ENCODE assay signal across 28 cellular contexts in the genomic region with DNA sequence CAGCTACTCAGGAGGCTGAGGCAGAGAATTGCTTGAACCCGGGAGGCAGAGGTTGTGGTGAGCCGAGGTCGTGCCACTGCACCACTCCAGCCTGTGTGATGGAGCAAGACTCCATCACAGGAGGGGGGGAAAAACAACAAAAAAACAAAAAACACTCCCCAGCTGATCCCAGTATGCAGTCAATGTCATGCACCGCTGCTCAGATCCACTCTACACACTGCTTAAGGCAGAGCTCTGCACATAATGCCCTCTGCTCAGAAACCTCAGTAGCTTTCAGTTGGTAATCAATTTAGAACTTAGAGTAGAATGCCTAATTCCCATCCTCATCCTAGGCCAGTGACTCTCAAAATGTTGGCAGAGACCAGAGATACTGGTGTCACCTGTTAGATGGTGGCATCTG. TPM values are rescaled to one million over a fixed set of nuclear protein-coding genes. Genes with fewer than 3 reads are reported as not detected.
A peak's percentile ranks its signal among the peaks of the same experiment; 100 is the strongest.
DNase-seq lines count a peak whose midpoint lies in the region; ATAC-seq, FAIRE-seq and TF ChIP-seq lines count a peak whose summit lies in the region.
"Had no signal": no experiment of that assay in that cellular context is flagged by ENCODE, and none has a peak within 500 bp of the region (broad histone marks: within the 10 kb centered on the region; RNA-seq: fewer than 3 reads in every experiment).

No MANE protein-coding gene starts in this region.

- H3K27ac ChIP-seq in K562 (ENCODE audit: extremely low read depth, low read depth, low read length) (no peak overlapping the region), pancreas (no peak overlapping the region)
- H3K27ac ChIP-seq: colonic mucosa, foreskin keratinocyte, lower lobe of right lung, RWPE1, transverse colon had no signal

- DNase-seq in T-helper 2 cell treated with Interferon-gamma antibody and Interleukin-4, amounts not matched to agents 5 μg/mL and 100 μg/mL, for 36 hours (ENCODE audit: low spot score), result no peak
- DNase-seq in T-helper 2 cell, result no peak
- DNase-seq in CD14-positive monocyte (ENCODE audit: low spot score), result no peak
- peak; percentile 43 for DNase-seq in NAMALWA (ENCODE audit: low spot score)
- no peak for DNase-seq in K562 (ENCODE audit: extremely low read depth in 1 of 4, low spot score in 3 of 4)
- no peak for DNase-seq in amygdala (lab: John Stamatoyannopoulos, UW)
- no peak for DNase-seq in glutamatergic neuron
- DNase-seq in pancreas, result no peak
- DNase-seq: activated CD4-positive, alpha-beta T cell treated with anti-CD3 and anti-CD28 coated beads, Interleukin-2, amount 50 U/mL, for 48 hours; activated naive CD4-positive, alpha-beta T cell treated with Interleukin-2 at 50 U/mL for 16 hours; BE2C; colonic mucosa; DMS79; effector memory CD4-positive, alpha-beta T cell; foreskin keratinocyte; lower lobe of right lung; NCI-H2081; NCI-H446; NCI-H82; stimulated activated CD4-positive, alpha-beta T cell treated with anti-CD3 and anti-CD28 coated beads, Interleukin-1b, Interleukin-23, amount 100 ng/mL, for 48 hours; stimulated activated CD8-positive, alpha-beta memory T cell treated with anti-CD3 and anti-CD28 coated beads, Interleukin-4, amount 100 ng/mL, for 48 hours; transverse colon had no signal

- H3K4me1 ChIP-seq in K562 (replicated peaks in 1 of 2; ENCODE audit: control insufficient read depth in 2 of 2, insufficient read depth in 2 of 2, low read length in 2 of 2) (no peaks in the 10 kb centered on the region), pancreas (no peaks in the 10 kb centered on the region)
- H3K4me1 ChIP-seq: BE2C, colonic mucosa, foreskin keratinocyte, lower lobe of right lung had no signal

- H3K9ac ChIP-seq in K562 (ENCODE audit: insufficient read depth in 1 of 2, low read depth in 2 of 2, low read length in 2 of 2), result no peak overlapping the region

- no peak overlapping the region for H3K4me3 ChIP-seq in K562
- no peak overlapping the region for H3K4me3 ChIP-seq in pancreas
- H3K4me3 ChIP-seq: colonic mucosa, lower lobe of right lung, smooth muscle cell, transverse colon had no signal

- TF ChIP-seq POLR2A in K562 (conservative IDR thresholded peaks at IDR 0.05), result no peak

- no peaks in the 10 kb centered on the region for H3K9me3 Mint-ChIP-seq in T-helper 2 cell treated with Interferon-gamma antibody and Interleukin-4, amounts not matched to agents 5 μg/mL and 100 μg/mL, for 36 hours
- H3K9me3 Mint-ChIP-seq in CD14-positive monocyte (no peaks in the 10 kb centered on the region), glutamatergic neuron (ENCODE audit: unreplicated experiment) (peaks cover 2% of the 10 kb centered on the region)
- H3K9me3 Mint-ChIP-seq: nephron had no signal

- in situ Hi-C loops in K562 (cut with MboI), result loop anchor here (10.0 kb wide), 1 partner anchor 633 kb away; no protein-coding TSS in a partner anchor

- H3K36me3 ChIP-seq in K562 (ENCODE audit: control insufficient read depth, insufficient read depth, low read length), result peaks cover 95% of the 10 kb centered on the region
- peaks cover 0 to 5% (median 0%) of the 10 kb centered on the region in 3 donors for H3K36me3 ChIP-seq in pancreas
- H3K36me3 ChIP-seq: colonic mucosa had no signal

- FAIRE-seq in K562 (lab: Jason Lieb, UNC), result no peak
- no peak for FAIRE-seq in pancreas (lab: Jason Lieb, UNC)
- FAIRE-seq: A204.1, bronchial epithelial cell had no signal

- no peak for TF ChIP-seq EP300 in K562 (IDR thresholded peaks at IDR 0.05; ENCODE audit: low read length)

- H3K4me1 Mint-ChIP-seq in T-helper 2 cell treated with Interferon-gamma antibody and Interleukin-4, amounts not matched to agents 5 μg/mL and 100 μg/mL, for 36 hours (ENCODE audit: low read depth), result peaks cover 62% of the 10 kb centered on the region
- H3K4me1 Mint-ChIP-seq in CD14-positive monocyte (peaks cover 9% of the 10 kb centered on the region), glutamatergic neuron (ENCODE audit: low read depth, unreplicated experiment) (peaks cover 1% of the 10 kb centered on the region)
- H3K4me1 Mint-ChIP-seq: nephron had no signal

- H4K20me1 ChIP-seq in K562 (replicated peaks; ENCODE audit: control insufficient read depth, insufficient read depth, low read length), result no peaks in the 10 kb centered on the region

- TF ChIP-seq CTCF in CD14-positive monocyte (IDR thresholded peaks at IDR 0.05), result no peak
- TF ChIP-seq CTCF in K562 (IDR thresholded peaks at IDR 0.05 in 2 of 3, conservative IDR thresholded peaks at IDR 0.05 in 1 of 3; ENCODE audit: insufficient read depth in 2 of 3, low read depth in 1 of 3, low read length in 3 of 3), result no peak
- no peak for TF ChIP-seq CTCF in glutamatergic neuron (IDR thresholded peaks at IDR 0.05; ENCODE audit: partially characterized antibody, unreplicated experiment)
- no peak for TF ChIP-seq CTCF in pancreas (IDR thresholded peaks at IDR 0.05)

- no peaks in the 10 kb centered on the region for H3K9me1 ChIP-seq in K562 (ENCODE audit: control insufficient read depth, insufficient read depth, low read length)

- peaks cover 70% of the 10 kb centered on the region for H3K36me3 Mint-ChIP-seq in T-helper 2 cell treated with Interferon-gamma antibody and Interleukin-4, amounts not matched to agents 5 μg/mL and 100 μg/mL, for 36 hours (ENCODE audit: low read depth)
- H3K36me3 Mint-ChIP-seq in CD14-positive monocyte, result peaks cover 68 to 94% of the 10 kb centered on the region in 2 donors
- H3K36me3 Mint-ChIP-seq in glutamatergic neuron (ENCODE audit: unreplicated experiment), result no peaks in the 10 kb centered on the region

- H3K9me3 ChIP-seq in K562 (replicated peaks; ENCODE audit: control insufficient read depth, insufficient read depth, low read depth, low read length) (no peaks in the 10 kb centered on the region), pancreas (no peaks in the 10 kb centered on the region)
- H3K9me3 ChIP-seq: BE2C, colonic mucosa, lower lobe of right lung, transverse colon had no signal

- no peaks in the 10 kb centered on the region for H3K27me3 Mint-ChIP-seq in T-helper 2 cell treated with Interferon-gamma antibody and Interleukin-4, amounts not matched to agents 5 μg/mL and 100 μg/mL, for 36 hours (ENCODE audit: low read depth)
- no peaks in the 10 kb centered on the region for H3K27me3 Mint-ChIP-seq in CD14-positive monocyte (ENCODE audit: low read depth in 3 of 3)
- peaks cover 2% of the 10 kb centered on the region for H3K27me3 Mint-ChIP-seq in glutamatergic neuron (ENCODE audit: unreplicated experiment)

- H3K27me3 ChIP-seq in K562 (ENCODE audit: control insufficient read depth in 2 of 2, insufficient read depth in 2 of 2, low read length in 2 of 2) (no peaks in the 10 kb centered on the region), pancreas (no peaks in the 10 kb centered on the region)
- H3K27me3 ChIP-seq: BE2C, colonic mucosa, foreskin keratinocyte, transverse colon had no signal

- ATAC-seq in K562 (no peak), pancreas (no peak)
- ATAC-seq: foreskin keratinocyte, HCT116, lower lobe of right lung had no signal

- CTCF ChIA-PET in K562 (lab: Yijun Ruan, JAX; ENCODE audit: low intra/inter-chr PET ratio), result no interaction called here

- H2AFZ ChIP-seq in K562 (ENCODE audit: low read depth, low read length), result no peak overlapping the region

- BruUV-seq in K562 (replicated peaks; lab: Mats Ljungman, UMichigan), result no TSS peak

- POLR2A ChIA-PET in K562 (lab: Yijun Ruan, JAX), result interaction anchor here (0.7 kb wide), 1 partner anchor 435 kb away, joined by 4 read pairs; no protein-coding TSS in a partner anchor

- H3K79me2 ChIP-seq in K562 (ENCODE audit: control insufficient read depth, insufficient read depth, low read length), result no peaks in the 10 kb centered on the region

- WGBS in K562 (ENCODE audit: insufficient coverage, low coverage, missing lambda C conversion rate), result 100% methylated on average over 1 of the region's 4 CpGs
- WGBS in pancreas, 2 donors, result 98 to 100% methylated on average over 4 of the region's 4 CpGs

- no peak for TF ChIP-seq RAD21 in K562 (CRISPR knock-in tag; conservative IDR thresholded peaks at IDR 0.05 in 1 of 2, IDR thresholded peaks at IDR 0.05 in 1 of 2)

- intact Hi-C loops in CD14-positive monocyte (cut with micrococcal nuclease) (no loop called here), K562 (cut with micrococcal nuclease) (no loop called here), pancreas (cut with DNase I) (no loop called here)

- no peak overlapping the region for H3K4me3 Mint-ChIP-seq in T-helper 2 cell treated with Interferon-gamma antibody and Interleukin-4, amounts not matched to agents 5 μg/mL and 100 μg/mL, for 36 hours
- no peak overlapping the region for H3K4me3 Mint-ChIP-seq in CD14-positive monocyte
- no peak overlapping the region for H3K4me3 Mint-ChIP-seq in glutamatergic neuron (ENCODE audit: unreplicated experiment)
- H3K4me3 Mint-ChIP-seq: nephron had no signal

- H3K27ac Mint-ChIP-seq in T-helper 2 cell treated with Interferon-gamma antibody and Interleukin-4, amounts not matched to agents 5 μg/mL and 100 μg/mL, for 36 hours, result peak overlapping the region; percentile 42
- H3K27ac Mint-ChIP-seq in CD14-positive monocyte (peak overlapping the region in 4 of 7 donors; percentile 1 to 85 (median 34)), glutamatergic neuron (ENCODE audit: unreplicated experiment) (no peak overlapping the region)
- H3K27ac Mint-ChIP-seq: nephron had no signal

- H3K4me2 ChIP-seq in K562 (ENCODE audit: insufficient read depth, low read length), result no peak overlapping the region
- H3K4me2 ChIP-seq: smooth muscle cell had no signal

TF ChIP-seq in K562, 482 proteins besides CTCF, POLR2A, EP300 and RAD21 (continues in another document):
- TF ChIP-seq SUPT5H (IDR thresholded peaks at IDR 0.05), result 0 out of 2 replicates have a peak, but pooled peaks have one; percentile 6

RNA-seq across cellular contexts. Expression of gene PDSS1, which starts 43.9 kb away (rescaled TPM):
- polyA plus RNA-seq in CD14-positive monocyte, result 10 to 100 TPM; 12.6 to 13.1 TPM
- total RNA-seq in K562 (2011; cell fraction: chromatin; rRNA removed; ENCODE audit: low replicate concordance), result 36.2 and 51.4 TPM in 2 replicates
- 23.7 and 29.5 TPM in 2 replicates for total RNA-seq in K562 (2011; cell fraction: nucleolus; rRNA removed)
- total RNA-seq in K562 (2011; cell fraction: nucleoplasm; rRNA removed), result 31.1 and 36.9 TPM in 2 replicates
- 44.9 and 48.4 TPM in 2 replicates for total RNA-seq in K562 (2014; rRNA removed)
- 35.7 and 36.6 TPM in 2 replicates for total RNA-seq in K562 (2014; rRNA removed; fragmentation: Illumina TruSeq; extraction: Trizol)
- 42.8 and 45.3 TPM in 2 replicates for total RNA-seq in K562 (2015; rRNA removed; fragmentation: Illumina TruSeq; extraction: Trizol)
- total RNA-seq in K562 (2021), result 30.9 and 36.5 TPM in 2 replicates
- polyA plus RNA-seq in K562 (2011; rRNA removed), result 48.0 and 59.5 TPM in 2 replicates
- polyA plus RNA-seq in K562 (2011; cell fraction: cytosol; rRNA removed), result 28.5 and 38.2 TPM in 2 replicates
- 50.4 and 58.2 TPM in 2 replicates for polyA plus RNA-seq in K562 (2011; cell fraction: nucleus; rRNA removed)
- polyA plus RNA-seq in K562 (2012), result 15.5 and 23.2 TPM in 2 replicates
- 32.4 and 48.3 TPM in 2 replicates for polyA plus RNA-seq in K562 (2014; fragmentation: Illumina TruSeq; extraction: Trizol)
- polyA plus RNA-seq in K562 (2014; fragmentation: Nextera tagmentation; extraction: Ambion mirVana), result 10 to 100 TPM; 11.0 to 18.2 TPM
- polyA plus RNA-seq in K562 (2014; rRNA removed), result 52.2 and 55.6 TPM in 2 replicates
- 45.0 and 56.8 TPM in 2 replicates for polyA minus RNA-seq in K562 (2011; rRNA and poly(A)+ RNA removed)
- polyA minus RNA-seq in K562 (2011; cell fraction: cytosol; rRNA and poly(A)+ RNA removed), result 10.6 and 19.2 TPM in 2 replicates
- polyA minus RNA-seq in K562 (2011; cell fraction: nucleus; rRNA and poly(A)+ RNA removed), result 24.8 and 41.7 TPM in 2 replicates
- 11.6 TPM for total RNA-seq in glutamatergic neuron (ENCODE audit: unreplicated experiment)
- total RNA-seq in pancreas, result 1 to 10 TPM in 4 of 6 donors, under 1 TPM in 2; 0.69 to 2.7 (median 1.5) TPM
- polyA plus RNA-seq in pancreas, result 1 to 10 TPM; 2.7 to 3.1 TPM
